ENCODE assay signal across 20 cellular contexts in the genomic region with DNA sequence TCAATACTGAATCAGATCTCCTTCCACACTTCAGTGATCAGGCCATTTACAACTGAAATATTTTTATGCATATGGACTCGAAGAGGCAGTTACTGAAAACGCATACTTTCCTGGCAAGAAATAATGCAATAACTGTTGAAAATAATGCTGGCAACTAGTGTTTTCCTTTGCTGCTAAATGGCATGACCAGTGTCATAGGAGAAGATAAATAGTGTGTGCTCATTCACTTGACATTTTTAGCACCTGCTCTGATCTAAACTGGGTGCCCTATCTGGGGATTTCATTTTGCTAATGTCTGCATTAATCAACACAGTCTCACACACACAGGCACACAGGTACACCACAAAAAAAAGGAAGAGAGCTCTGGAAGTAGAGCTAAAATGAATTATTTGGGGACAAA.
DNase-seq lines count a peak whose midpoint lies in the region; ATAC-seq, FAIRE-seq and TF ChIP-seq lines count a peak whose summit lies in the region.
"Had no signal": no experiment of that assay in that cellular context is flagged by ENCODE, and none has a peak within 500 bp of the region (broad histone marks: within the 10 kb centered on the region; RNA-seq: fewer than 3 reads in every experiment).

No MANE protein-coding gene starts in this region.

- H3K4me3 ChIP-seq in DOHH2 (ENCODE audit: low read length) (peak overlapping the region; percentile 19; the same call in 1 of the 2 replicates), pancreas (no peak overlapping the region)
- H3K4me3 ChIP-seq in CD4-positive, alpha-beta memory T cell (ENCODE audit: low read length in 2 of 2) = no peak overlapping the region
- H3K4me3 ChIP-seq: spleen had no signal

- no peaks in the 10 kb centered on the region for H3K79me2 ChIP-seq in DOHH2 (ENCODE audit: control insufficient read depth, low read length)

- peaks cover 0 to 8% (median 1%) of the 10 kb centered on the region in 8 donors for H3K9me3 Mint-ChIP-seq in CD4-positive, alpha-beta memory T cell
- no peaks in the 10 kb centered on the region for H3K9me3 Mint-ChIP-seq in activated CD4-positive, alpha-beta T cell treated with anti-CD3 and anti-CD28 coated beads, Interleukin-2, amount 10 ng/mL, durations not matched to agents 24 days and 14 days
- H3K9me3 Mint-ChIP-seq: activated naive CD8-positive, alpha-beta T cell treated with anti-CD3 and anti-CD28 coated beads for 36 hours had no signal

- intact Hi-C loops in pancreas (cut with DNase I) = no loop called here
- intact Hi-C loops in CD4-positive, alpha-beta memory T cell (cut with micrococcal nuclease) = no loop called here
- intact Hi-C loops in activated CD4-positive, alpha-beta T cell treated with anti-CD3 and anti-CD28 coated beads, Interleukin-2, amount 10 ng/mL, durations not matched to agents 24 days and 14 days (cut with micrococcal nuclease) = no loop called here

- ATAC-seq in pancreas = peak in 3 of 4 donors; percentile 68 to 74 (median 73)
- ATAC-seq: activated CD8-positive, alpha-beta memory T cell treated with anti-CD3 and anti-CD28 coated beads, Interleukin-2, amount 10 ng/mL, durations not matched to agents 7 days and 5 days; effector memory CD8-positive, alpha-beta T cell; stimulated activated naive CD8-positive, alpha-beta T cell treated with anti-CD3 and anti-CD28 coated beads, Interleukin-15, amount 100 ng/mL, for 72 hours had no signal

- POLR2A ChIA-PET in CD4-positive, alpha-beta memory T cell (lab: Charles Lee; ENCODE audit: partially characterized antibody) = no interaction called here

- H3K36me3 Mint-ChIP-seq in CD4-positive, alpha-beta memory T cell = no peaks in the 10 kb centered on the region
- H3K36me3 Mint-ChIP-seq in activated CD4-positive, alpha-beta T cell treated with anti-CD3 and anti-CD28 coated beads, Interleukin-2, amount 10 ng/mL, durations not matched to agents 24 days and 14 days (ENCODE audit: low read depth) = no peaks in the 10 kb centered on the region
- H3K36me3 Mint-ChIP-seq: activated CD8-positive, alpha-beta memory T cell treated with anti-CD3 and anti-CD28 coated beads, Interleukin-2, amount 10 ng/mL, durations not matched to agents 7 days and 5 days; activated naive CD8-positive, alpha-beta T cell treated with anti-CD3 and anti-CD28 coated beads for 36 hours had no signal

- H3F3A ChIP-seq in DOHH2 (ENCODE audit: control insufficient read depth, insufficient read depth) = no peaks in the 10 kb centered on the region

- H3K27ac ChIP-seq in DOHH2 (ENCODE audit: low read depth, low read length) (no peak overlapping the region), pancreas (peak overlapping the region in 1 of 4 donors; percentile 24)
- H3K27ac ChIP-seq in CD4-positive, alpha-beta memory T cell (ENCODE audit: low read depth, low read length) = no peak overlapping the region
- H3K27ac ChIP-seq: neutrophil, RWPE1, spleen had no signal

- no peak for TF ChIP-seq CTCF in DOHH2 (IDR thresholded peaks at IDR 0.05; ENCODE audit: low read depth, low read length, poor library complexity, severe bottlenecking)
- no peak for TF ChIP-seq CTCF in pancreas (IDR thresholded peaks at IDR 0.05)

- H3K4me1 Mint-ChIP-seq in CD4-positive, alpha-beta memory T cell = no peaks in the 10 kb centered on the region
- H3K4me1 Mint-ChIP-seq in activated CD4-positive, alpha-beta T cell treated with anti-CD3 and anti-CD28 coated beads, Interleukin-2, amount 10 ng/mL, durations not matched to agents 24 days and 14 days = no peaks in the 10 kb centered on the region
- H3K4me1 Mint-ChIP-seq: activated CD8-positive, alpha-beta memory T cell treated with anti-CD3 and anti-CD28 coated beads, Interleukin-2, amount 10 ng/mL, durations not matched to agents 7 days and 5 days; activated naive CD8-positive, alpha-beta T cell treated with anti-CD3 and anti-CD28 coated beads for 36 hours; stimulated activated naive CD8-positive, alpha-beta T cell treated with anti-CD3 and anti-CD28 coated beads, Interleukin-15, amount 100 ng/mL, for 72 hours had no signal

- H3K27me3 ChIP-seq in DOHH2 (ENCODE audit: control insufficient read depth, low read length) = no peaks in the 10 kb centered on the region; the same call in 1 of the 2 replicates
- H3K27me3 ChIP-seq in pancreas = no peaks in the 10 kb centered on the region
- H3K27me3 ChIP-seq in CD4-positive, alpha-beta memory T cell (ENCODE audit: insufficient read depth, low read length) = no peaks in the 10 kb centered on the region
- H3K27me3 ChIP-seq: neutrophil, spleen had no signal

- 16 to 33% methylated on average over 2 of the region's 2 CpGs for WGBS in pancreas, 2 donors

- no peaks in the 10 kb centered on the region for H3K9me2 ChIP-seq in DOHH2 (replicated peaks; ENCODE audit: control insufficient read depth, low read length)

- H3K36me3 ChIP-seq in DOHH2 (ENCODE audit: control insufficient read depth, low read length) = no peaks in the 10 kb centered on the region
- no peaks in the 10 kb centered on the region for H3K36me3 ChIP-seq in pancreas
- no peaks in the 10 kb centered on the region for H3K36me3 ChIP-seq in CD4-positive, alpha-beta memory T cell (ENCODE audit: insufficient read depth, low read length)
- H3K36me3 ChIP-seq: neutrophil, spleen had no signal

- H3K4me3 Mint-ChIP-seq in CD4-positive, alpha-beta memory T cell = no peak overlapping the region
- H3K4me3 Mint-ChIP-seq in activated CD4-positive, alpha-beta T cell treated with anti-CD3 and anti-CD28 coated beads, Interleukin-2, amount 10 ng/mL, durations not matched to agents 24 days and 14 days = no peak overlapping the region
- H3K4me3 Mint-ChIP-seq: activated CD8-positive, alpha-beta memory T cell treated with anti-CD3 and anti-CD28 coated beads, Interleukin-2, amount 10 ng/mL, durations not matched to agents 7 days and 5 days; activated naive CD8-positive, alpha-beta T cell treated with anti-CD3 and anti-CD28 coated beads for 36 hours; effector memory CD8-positive, alpha-beta T cell; stimulated activated naive CD8-positive, alpha-beta T cell treated with anti-CD3 and anti-CD28 coated beads, Interleukin-15, amount 100 ng/mL, for 72 hours; type B pancreatic cell had no signal

- no peak overlapping the region for H3K27ac Mint-ChIP-seq in CD4-positive, alpha-beta memory T cell
- H3K27ac Mint-ChIP-seq in activated CD4-positive, alpha-beta T cell treated with anti-CD3 and anti-CD28 coated beads, Interleukin-2, amount 10 ng/mL, durations not matched to agents 24 days and 14 days = no peak overlapping the region
- H3K27ac Mint-ChIP-seq: activated CD8-positive, alpha-beta memory T cell treated with anti-CD3 and anti-CD28 coated beads, Interleukin-2, amount 10 ng/mL, durations not matched to agents 7 days and 5 days; activated naive CD8-positive, alpha-beta T cell treated with anti-CD3 and anti-CD28 coated beads for 36 hours; effector memory CD8-positive, alpha-beta T cell; stimulated activated naive CD8-positive, alpha-beta T cell treated with anti-CD3 and anti-CD28 coated beads, Interleukin-15, amount 100 ng/mL, for 72 hours; type B pancreatic cell had no signal

- FAIRE-seq in pancreas (lab: Jason Lieb, UNC) = no peak
- FAIRE-seq: GM18507 had no signal

- H3K27me3 Mint-ChIP-seq in CD4-positive, alpha-beta memory T cell = no peaks in the 10 kb centered on the region
- H3K27me3 Mint-ChIP-seq in activated CD4-positive, alpha-beta T cell treated with anti-CD3 and anti-CD28 coated beads, Interleukin-2, amount 10 ng/mL, durations not matched to agents 24 days and 14 days = no peaks in the 10 kb centered on the region
- H3K27me3 Mint-ChIP-seq: activated CD8-positive, alpha-beta memory T cell treated with anti-CD3 and anti-CD28 coated beads, Interleukin-2, amount 10 ng/mL, durations not matched to agents 7 days and 5 days; activated naive CD8-positive, alpha-beta T cell treated with anti-CD3 and anti-CD28 coated beads for 36 hours; effector memory CD8-positive, alpha-beta T cell; stimulated activated naive CD8-positive, alpha-beta T cell treated with anti-CD3 and anti-CD28 coated beads, Interleukin-15, amount 100 ng/mL, for 72 hours had no signal

- peak overlapping the region; percentile 37 for H3K4me2 ChIP-seq in DOHH2 (ENCODE audit: low read length)

- H4K20me1 ChIP-seq in DOHH2 (ENCODE audit: control insufficient read depth, insufficient read depth, low read depth, low read length) = no peaks in the 10 kb centered on the region

- DNase-seq in NCI-H1436 treated with DMSO at 0.1 percent for 48 hours (lab: John Stamatoyannopoulos, UW) (peak; percentile 78), NCI-H748 (lab: John Stamatoyannopoulos, UW; ENCODE audit: unreplicated experiment) (peak; percentile 73), pancreas (no peak), cerebellum (ENCODE audit: low spot score) (no peak)
- DNase-seq in CD4-positive, alpha-beta memory T cell = no peak
- DNase-seq in activated CD4-positive, alpha-beta T cell treated with anti-CD3 and anti-CD28 coated beads, Interleukin-2, amount 10 ng/mL, durations not matched to agents 24 days and 14 days = no peak
- DNase-seq: activated CD8-positive, alpha-beta memory T cell treated with anti-CD3 and anti-CD28 coated beads, Interleukin-2, amount 10 ng/mL, durations not matched to agents 7 days and 5 days; activated naive CD8-positive, alpha-beta T cell treated with anti-CD3 and anti-CD28 coated beads for 36 hours; COR-L47; effector memory CD8-positive, alpha-beta T cell; NCI-H226; spleen; stimulated activated CD4-positive, alpha-beta T cell treated with anti-CD3 and anti-CD28 coated beads, Interleukin-4, amount 100 ng/mL, for 24 hours; stimulated activated naive CD8-positive, alpha-beta T cell treated with anti-CD3 and anti-CD28 coated beads, Interleukin-15, amount 100 ng/mL, for 72 hours; T1000 had no signal

- H3K4me1 ChIP-seq in DOHH2 (ENCODE audit: control insufficient read depth, low read length) (peaks cover 15% of the 10 kb centered on the region), pancreas (peaks cover 10 to 45% (median 25%) of the 10 kb centered on the region in 3 donors)
- H3K4me1 ChIP-seq in CD4-positive, alpha-beta memory T cell (ENCODE audit: insufficient read depth, low read length) = no peaks in the 10 kb centered on the region
- H3K4me1 ChIP-seq: spleen had no signal

- no peaks in the 10 kb centered on the region for H3K9me3 ChIP-seq in DOHH2 (ENCODE audit: control insufficient read depth, insufficient read depth, low read length)
- H3K9me3 ChIP-seq in pancreas = no peaks in the 10 kb centered on the region
- no peaks in the 10 kb centered on the region for H3K9me3 ChIP-seq in CD4-positive, alpha-beta memory T cell (ENCODE audit: control insufficient read depth in 1 of 2, low read length in 2 of 2)
- H3K9me3 ChIP-seq: neutrophil, spleen had no signal

- CTCF ChIA-PET in CD4-positive, alpha-beta memory T cell (lab: Charles Lee; ENCODE audit: partially characterized antibody) = no interaction called here

Comparison
In these comparisons a context has a peak if more than half of its experiments do, and no peak if none do; other contexts are left out.
1. DNase-seq: peak in NCI-H1436 treated with DMSO at 0.1 percent for 48 hours (single experiment) and NCI-H748 (single experiment); none in pancreas (0 of 6), CD4-positive, alpha-beta memory T cell (0 of 5), cerebellum (single experiment) and activated CD4-positive, alpha-beta T cell treated with anti-CD3 and anti-CD28 coated beads, Interleukin-2, amount 10 ng/mL, durations not matched to agents 24 days and 14 days (single experiment).